ENCODE assay signal across 1 cellular context in genomic region chr6:43926644-43927524, GRCh38.
A peak's percentile ranks its signal among the peaks of the same experiment; 100 is the strongest.
TF ChIP-seq lines count a peak whose summit lies in the region.

No MANE protein-coding gene starts in this region.

TF ChIP-seq in HEK293, 187 proteins besides CTCF, POLR2A, EP300 and RAD21 (continued from another document):
- TF ChIP-seq ZNF26 (tag by site-specific recombination; IDR thresholded peaks at IDR 0.05): no peak
- TF ChIP-seq ZBTB21 (tag by site-specific recombination; IDR thresholded peaks at IDR 0.05): peak; percentile 62
- no peak for TF ChIP-seq ZFP41 (tag by site-specific recombination; IDR thresholded peaks at IDR 0.05; ENCODE audit: borderline replicate concordance)
- TF ChIP-seq TSHZ1 (tag by site-specific recombination; IDR thresholded peaks at IDR 0.05; ENCODE audit: borderline replicate concordance): no peak; the same call in 1 of the 2 replicates
- no peak for TF ChIP-seq ZNF37A (tag by site-specific recombination; IDR thresholded peaks at IDR 0.05)
- TF ChIP-seq ZNF391 (tag by site-specific recombination; IDR thresholded peaks at IDR 0.05; ENCODE audit: borderline replicate concordance, low read depth): no peak
- TF ChIP-seq MZF1 (tag by site-specific recombination; IDR thresholded peaks at IDR 0.05; ENCODE audit: borderline replicate concordance): peak; percentile 87
- TF ChIP-seq PRDM10 (tag by site-specific recombination; IDR thresholded peaks at IDR 0.05): peak; percentile 99
- TF ChIP-seq ZXDB (tag by site-specific recombination; IDR thresholded peaks at IDR 0.05): peak; percentile 55; the same call in 1 of the 2 replicates
- TF ChIP-seq ZNF211 (tag by site-specific recombination; IDR thresholded peaks at IDR 0.05; ENCODE audit: low read depth): no peak
- peak; percentile 97 for TF ChIP-seq ZNF660 (tag by site-specific recombination; IDR thresholded peaks at IDR 0.05)
- 0 out of 2 replicates have a peak, but pooled peaks have one; percentile 24 for TF ChIP-seq ZBTB10 (tag by site-specific recombination; IDR thresholded peaks at IDR 0.05)
- TF ChIP-seq ZNF701 (tag by site-specific recombination; IDR thresholded peaks at IDR 0.05): no peak
- TF ChIP-seq ZFP69B (tag by site-specific recombination; IDR thresholded peaks at IDR 0.05): peak; percentile 84
- TF ChIP-seq ZNF654 (tag by site-specific recombination; IDR thresholded peaks at IDR 0.05; ENCODE audit: low read depth): no peak
- TF ChIP-seq ZNF629 (tag by site-specific recombination; IDR thresholded peaks at IDR 0.05): peak; percentile 76
- no peak for TF ChIP-seq SALL2 (tag by site-specific recombination; IDR thresholded peaks at IDR 0.05; ENCODE audit: borderline replicate concordance)
- TF ChIP-seq ZNF561 (tag by site-specific recombination; IDR thresholded peaks at IDR 0.05; ENCODE audit: borderline replicate concordance): peak; percentile 77
- TF ChIP-seq FEZF1 (tag by site-specific recombination; IDR thresholded peaks at IDR 0.05): peak; percentile 87
- TF ChIP-seq ZNF341 (tag by site-specific recombination; IDR thresholded peaks at IDR 0.05; ENCODE audit: low read depth): peak; percentile 89
- peak; percentile 86 for TF ChIP-seq ZNF610 (tag by site-specific recombination; IDR thresholded peaks at IDR 0.05; ENCODE audit: borderline replicate concordance)
